Comparison of ENCODE assay signal across 8 cellular contexts in genomic region chr22:42399315-42400271, GRCh38. TPM values are rescaled to one million over a fixed set of nuclear protein-coding genes. Genes with fewer than 3 reads are reported as not detected.
DNase-seq lines count a peak whose midpoint lies in the region; FAIRE-seq and TF ChIP-seq lines count a peak whose summit lies in the region.

No MANE protein-coding gene starts in this region.

- FAIRE-seq in small intestine (lab: Jason Lieb, UNC) (no peak), GM19239 (lab: Jason Lieb, UNC) (no peak)

- DNase-seq in Jurkat, Clone E6-1 (ENCODE audit: low read depth, low spot score) = peak; percentile 51
- DNase-seq in NCI-H345 treated with DMSO at 0.1 percent for 48 hours (lab: John Stamatoyannopoulos, UW; ENCODE audit: unreplicated experiment) (peak; percentile 85), colonic mucosa (peak; percentile 36), small intestine (peak; percentile 27), GM19239 (ENCODE audit: insufficient read length, low spot score) (no peak), 8988T (no peak), NK-92 (lab: John Stamatoyannopoulos, UW; ENCODE audit: unreplicated experiment) (no peak)
- no peak for DNase-seq in activated naive CD4-positive, alpha-beta T cell treated with anti-CD3 and anti-CD28 coated beads, Interleukin-2, amount 10 ng/mL, durations not matched to agents 7 days and 5 days

- no peak overlapping the region for H3K4me3 ChIP-seq in Jurkat, Clone E6-1 (ENCODE audit: low read length)
- H3K4me3 ChIP-seq in colonic mucosa = no peak overlapping the region
- no peak overlapping the region for H3K4me3 ChIP-seq in small intestine (ENCODE audit: low read depth in 1 of 2, low read length in 2 of 2)

- H3K27me3 Mint-ChIP-seq in activated naive CD4-positive, alpha-beta T cell treated with anti-CD3 and anti-CD28 coated beads, Interleukin-2, amount 10 ng/mL, durations not matched to agents 7 days and 5 days = peaks cover 44% of the 10 kb centered on the region

- no peaks in the 10 kb centered on the region for H3K27me3 ChIP-seq in colonic mucosa
- no peaks in the 10 kb centered on the region for H3K27me3 ChIP-seq in small intestine (ENCODE audit: control insufficient read depth in 2 of 2, insufficient read depth in 2 of 2, low read length in 2 of 2)

- no peaks in the 10 kb centered on the region for H3K4me1 ChIP-seq in colonic mucosa
- no peaks in the 10 kb centered on the region for H3K4me1 ChIP-seq in small intestine (ENCODE audit: control insufficient read depth in 2 of 2, insufficient read depth in 1 of 2, low read depth in 1 of 2, low read length in 1 of 2)

- H3K9ac ChIP-seq in colonic mucosa (ENCODE audit: low read depth in 2 of 2, low read length in 2 of 2) = no peak overlapping the region

- no peaks in the 10 kb centered on the region for H3K36me3 Mint-ChIP-seq in activated naive CD4-positive, alpha-beta T cell treated with anti-CD3 and anti-CD28 coated beads, Interleukin-2, amount 10 ng/mL, durations not matched to agents 7 days and 5 days

- CTCF ChIA-PET in activated naive CD4-positive, alpha-beta T cell treated with anti-CD3 and anti-CD28 coated beads, Interleukin-2, amount 10 ng/mL, durations not matched to agents 7 days and 5 days (lab: Charles Lee) = no interaction called here

- no peaks in the 10 kb centered on the region for H3K9me3 ChIP-seq in colonic mucosa
- H3K9me3 ChIP-seq in small intestine (ENCODE audit: control insufficient read depth, low read depth) = no peaks in the 10 kb centered on the region

- H3K4me1 Mint-ChIP-seq in activated naive CD4-positive, alpha-beta T cell treated with anti-CD3 and anti-CD28 coated beads, Interleukin-2, amount 10 ng/mL, durations not matched to agents 7 days and 5 days = peaks cover 13% of the 10 kb centered on the region

- no peak overlapping the region for H3K4me3 Mint-ChIP-seq in activated naive CD4-positive, alpha-beta T cell treated with anti-CD3 and anti-CD28 coated beads, Interleukin-2, amount 10 ng/mL, durations not matched to agents 7 days and 5 days

- 50 to 60% (median 58%) methylated on average over 28 to 30 of the region's 30 CpGs for WGBS in small intestine, 3 donors

- H3K27ac ChIP-seq in colonic mucosa (no peak overlapping the region), small intestine (ENCODE audit: low read depth in 1 of 2, low read length in 1 of 2) (no peak overlapping the region)

- intact Hi-C loops in colonic mucosa (cut with DNase I) = no loop called here

- H3K9me3 Mint-ChIP-seq in activated naive CD4-positive, alpha-beta T cell treated with anti-CD3 and anti-CD28 coated beads, Interleukin-2, amount 10 ng/mL, durations not matched to agents 7 days and 5 days = no peaks in the 10 kb centered on the region

- TF ChIP-seq CTCF in colonic mucosa (IDR thresholded peaks at IDR 0.05) = no peak

- no peaks in the 10 kb centered on the region for H3K36me3 ChIP-seq in colonic mucosa
- H3K36me3 ChIP-seq in small intestine (ENCODE audit: control insufficient read depth in 2 of 2, insufficient read depth in 2 of 2, low read length in 2 of 2) = no peaks in the 10 kb centered on the region

- no peak overlapping the region for H3K27ac Mint-ChIP-seq in activated naive CD4-positive, alpha-beta T cell treated with anti-CD3 and anti-CD28 coated beads, Interleukin-2, amount 10 ng/mL, durations not matched to agents 7 days and 5 days

RNA-seq across cellular contexts. Expression of gene NFAM1, which starts 32.6 kb away (rescaled TPM):
- 0.15 TPM for polyA plus RNA-seq in Jurkat, Clone E6-1 (2012; ENCODE audit: insufficient read depth, insufficient read length)
- 1 to 10 TPM in 1 of 2 donors, under 1 TPM in 1; 0.64 to 2.1 TPM for total RNA-seq in colonic mucosa
- polyA plus RNA-seq in small intestine = 1 to 10 TPM in 1 of 3 donors, under 1 TPM in 2; 0.22 to 1.9 (median 0.27) TPM

Comparison
In these comparisons a context has a peak if more than half of its experiments do, and no peak if none do; other contexts are left out.
1. DNase-seq: peak in Jurkat, Clone E6-1 (single experiment), NCI-H345 treated with DMSO at 0.1 percent for 48 hours (single experiment), colonic mucosa (single experiment) and small intestine (single experiment); none in GM19239 (single experiment), 8988T (single experiment), NK-92 (single experiment) and activated naive CD4-positive, alpha-beta T cell treated with anti-CD3 and anti-CD28 coated beads, Interleukin-2, amount 10 ng/mL, durations not matched to agents 7 days and 5 days (single experiment).